ENCODE assay signal across 14 cellular contexts in the genomic region with DNA sequence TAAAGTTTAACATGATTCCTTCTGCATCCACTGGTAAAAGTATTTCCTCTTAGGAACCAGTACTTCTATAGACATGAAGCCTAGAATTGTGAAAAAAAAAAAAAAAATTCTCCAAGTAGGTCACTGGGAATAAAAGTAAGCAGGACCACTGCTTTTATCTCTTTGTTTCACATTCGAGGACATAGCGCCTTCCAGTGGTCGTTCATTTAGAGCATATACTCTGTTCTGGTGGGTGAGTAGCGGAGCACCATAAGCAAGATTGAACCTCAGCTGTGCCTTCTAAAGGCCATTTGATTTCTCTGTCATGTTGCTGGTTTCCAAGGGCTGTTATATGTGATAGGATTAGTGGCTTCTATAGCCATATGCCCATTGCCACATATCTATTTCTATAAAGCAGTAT.
DNase-seq lines count a peak whose midpoint lies in the region; ATAC-seq, FAIRE-seq and TF ChIP-seq lines count a peak whose summit lies in the region.
"Had no signal": no experiment of that assay in that cellular context is flagged by ENCODE, and none has a peak within 500 bp of the region (broad histone marks: within the 10 kb centered on the region; RNA-seq: fewer than 3 reads in every experiment).

No MANE protein-coding gene starts in this region.

- no peak overlapping the region for H3K4me2 ChIP-seq in HepG2 (ENCODE audit: low read depth, low read length)
- H3K4me2 ChIP-seq: BLaER1 had no signal

- H4K20me1 ChIP-seq in HepG2 (ENCODE audit: insufficient read depth, low read length): no peaks in the 10 kb centered on the region
- H4K20me1 ChIP-seq: BLaER1 had no signal

- DNase-seq in HepG2 (ENCODE audit: low spot score) (peak; percentile 24), right lobe of liver (no peak), NCI-H82 treated with DMSO at 0.1 percent for 48 hours (lab: John Stamatoyannopoulos, UW; ENCODE audit: unreplicated experiment) (peak; percentile 13), foreskin fibroblast (no peak), type B pancreatic cell (ENCODE audit: extremely low spot score, unreplicated experiment) (no peak), GM19238 (ENCODE audit: insufficient read length, low spot score) (no peak)
- no peak for DNase-seq in activated T-helper 1 cell treated with anti-CD3 and anti-CD28 coated beads, Interleukin-12 subunit alpha, Interleukin-12 subunit beta, Interleukin-2, Interleukin-4 antibody, amounts not matched to agents 30 ng/mL and 10 ng/mL and 1 ng/mL, durations not matched to agents 14 hours and 24 hours and 36 hours (ENCODE audit: low spot score)
- DNase-seq: aorta, NCI-H2227 treated with DMSO at 0.1 percent for 48 hours, uterus had no signal

- H3K4me1 ChIP-seq in HepG2 (ENCODE audit: insufficient read depth, low read length) (no peaks in the 10 kb centered on the region; the same call in 1 of the 2 replicates), right lobe of liver (peaks cover 0 to 4% (median 0%) of the 10 kb centered on the region in 4 donors)
- H3K4me1 ChIP-seq: BLaER1, right atrium auricular region had no signal

- TF ChIP-seq RAD21 in HepG2 (CRISPR knock-in tag; IDR thresholded peaks at IDR 0.05): no peak

- H3K9me3 ChIP-seq in HepG2 (ENCODE audit: low read length): no peaks in the 10 kb centered on the region
- no peaks in the 10 kb centered on the region for H3K9me3 ChIP-seq in right lobe of liver
- H3K9me3 ChIP-seq: BLaER1, right atrium auricular region, uterus had no signal

- 29% methylated on average over 4 of the region's 4 CpGs for WGBS in HepG2 (ENCODE audit: low lambda C conversion rate)
- 54% methylated on average over 4 of the region's 4 CpGs for WGBS in right lobe of liver (ENCODE audit: insufficient coverage, low coverage, low lambda C conversion rate, missing lambda C conversion rate)

- no TSS peak for BruUV-seq in HepG2 (replicated peaks; lab: Mats Ljungman, UMichigan)

- H3K27me3 Mint-ChIP-seq in type B pancreatic cell: peaks cover 3% of the 10 kb centered on the region
- H3K27me3 Mint-ChIP-seq in activated T-helper 1 cell treated with anti-CD3 and anti-CD28 coated beads, Interleukin-12 subunit alpha, Interleukin-12 subunit beta, Interleukin-2, Interleukin-4 antibody, amounts not matched to agents 30 ng/mL and 10 ng/mL and 1 ng/mL, durations not matched to agents 14 hours and 24 hours and 36 hours (ENCODE audit: insufficient read depth): peaks cover 4% of the 10 kb centered on the region

- CTCF ChIA-PET in HepG2 (lab: Yijun Ruan, JAX; ENCODE audit: low intra/inter-chr PET ratio, low total read pairs): no interaction called here

- TF ChIP-seq EP300 in HepG2 (IDR thresholded peaks at IDR 0.05; ENCODE audit: low read depth in 2 of 2, low read length in 2 of 2): no peak
- TF ChIP-seq EP300 in HepG2 (CRISPR knock-in tag; IDR thresholded peaks at IDR 0.05; ENCODE audit: borderline replicate concordance): no peak

- H3K9me3 Mint-ChIP-seq in type B pancreatic cell: no peaks in the 10 kb centered on the region
- no peaks in the 10 kb centered on the region for H3K9me3 Mint-ChIP-seq in activated T-helper 1 cell treated with anti-CD3 and anti-CD28 coated beads, Interleukin-12 subunit alpha, Interleukin-12 subunit beta, Interleukin-2, Interleukin-4 antibody, amounts not matched to agents 30 ng/mL and 10 ng/mL and 1 ng/mL, durations not matched to agents 14 hours and 24 hours and 36 hours

- no peaks in the 10 kb centered on the region for H3K36me3 Mint-ChIP-seq in type B pancreatic cell
- no peaks in the 10 kb centered on the region for H3K36me3 Mint-ChIP-seq in activated T-helper 1 cell treated with anti-CD3 and anti-CD28 coated beads, Interleukin-12 subunit alpha, Interleukin-12 subunit beta, Interleukin-2, Interleukin-4 antibody, amounts not matched to agents 30 ng/mL and 10 ng/mL and 1 ng/mL, durations not matched to agents 14 hours and 24 hours and 36 hours (ENCODE audit: low read depth)

- no peak overlapping the region for H2AFZ ChIP-seq in HepG2 (ENCODE audit: low read length)

- no peak for TF ChIP-seq POLR2A in HepG2 (IDR thresholded peaks at IDR 0.05; ENCODE audit: insufficient read depth in 1 of 2, low read depth in 2 of 2, low read length in 2 of 2)
- no peak for TF ChIP-seq POLR2A in right lobe of liver (IDR thresholded peaks at IDR 0.05)

- no peaks in the 10 kb centered on the region for H3K79me2 ChIP-seq in HepG2 (ENCODE audit: insufficient read depth, low read length)

- H3K27ac ChIP-seq in HepG2 (ENCODE audit: extremely low read length, insufficient read depth, low read length) (no peak overlapping the region), right lobe of liver (no peak overlapping the region)
- H3K27ac ChIP-seq: BLaER1, epithelial cell of prostate, right atrium auricular region, uterus had no signal

- H3K27me3 ChIP-seq in HepG2 (ENCODE audit: control insufficient read depth in 1 of 2, insufficient read depth in 2 of 2, low read length in 2 of 2): no peaks in the 10 kb centered on the region
- H3K27me3 ChIP-seq in right lobe of liver: no peaks in the 10 kb centered on the region
- H3K27me3 ChIP-seq: BLaER1, right atrium auricular region, uterus had no signal

- no peak overlapping the region for H3K27ac Mint-ChIP-seq in type B pancreatic cell
- no peak overlapping the region for H3K27ac Mint-ChIP-seq in activated T-helper 1 cell treated with anti-CD3 and anti-CD28 coated beads, Interleukin-12 subunit alpha, Interleukin-12 subunit beta, Interleukin-2, Interleukin-4 antibody, amounts not matched to agents 30 ng/mL and 10 ng/mL and 1 ng/mL, durations not matched to agents 14 hours and 24 hours and 36 hours

- TF ChIP-seq CTCF in HepG2 (CRISPR knock-in tag; IDR thresholded peaks at IDR 0.05) (peak; percentile 62), right lobe of liver (IDR thresholded peaks at IDR 0.05) (no peak), foreskin fibroblast (IDR thresholded peaks at IDR 0.05; ENCODE audit: low read depth, low read length) (peak; percentile 5), type B pancreatic cell (conservative IDR thresholded peaks at IDR 0.05) (peak; percentile 54)

- in situ Hi-C loops in HepG2 (cut with HindIII; ENCODE audit: extremely low pct_ligation_motif_present, low pct_unique_long_range_greater_than_20kb): loop anchor here (25.0 kb wide), 1 partner anchor 646 kb away; a partner anchor contains a TSS

- intact Hi-C loops in HepG2 (cut with micrococcal nuclease; ENCODE audit: unreplicated experiment) (loop anchor here (10.0 kb wide), 1 partner anchor 289 kb away; no protein-coding TSS in a partner anchor), right lobe of liver (cut with DNase I) (no loop called here)
- intact Hi-C loops in activated T-helper 1 cell treated with anti-CD3 and anti-CD28 coated beads, Interleukin-12 subunit alpha, Interleukin-12 subunit beta, Interleukin-2, Interleukin-4 antibody, amounts not matched to agents 30 ng/mL and 10 ng/mL and 1 ng/mL, durations not matched to agents 14 hours and 24 hours and 36 hours (cut with micrococcal nuclease): loop anchor here (2.0 kb wide), 1 partner anchor 645 kb away; a partner anchor contains a TSS

- FAIRE-seq in HepG2 (lab: Jason Lieb, UNC): no peak

- H3K4me3 ChIP-seq in HepG2 (replicated peaks in 1 of 3; ENCODE audit: insufficient read depth in 1 of 3, low read depth in 2 of 3, low read length in 3 of 3) (no peak overlapping the region), right lobe of liver (no peak overlapping the region), foreskin fibroblast (ENCODE audit: low read depth in 1 of 2, low read length in 2 of 2) (no peak overlapping the region)
- H3K4me3 ChIP-seq: BLaER1, right atrium auricular region, uterus had no signal

- ATAC-seq in HepG2: peak; percentile 61; the same call in 2 of the 3 replicates
- ATAC-seq in right lobe of liver: no peak
- ATAC-seq in GM19395 (IDR thresholded peaks at IDR 0.05; ENCODE audit: unreplicated experiment): no peak

- H3K36me3 ChIP-seq in HepG2 (replicated peaks in 1 of 2; ENCODE audit: control insufficient read depth in 1 of 2, insufficient read depth in 2 of 2, low read length in 2 of 2) (no peaks in the 10 kb centered on the region), right lobe of liver (no peaks in the 10 kb centered on the region)
- H3K36me3 ChIP-seq: BLaER1, right atrium auricular region, uterus had no signal

- POLR2A ChIA-PET in HepG2 (lab: Yijun Ruan, JAX): no interaction called here

- H3K4me1 Mint-ChIP-seq in type B pancreatic cell (ENCODE audit: unreplicated experiment): peaks cover 8% of the 10 kb centered on the region
- H3K4me1 Mint-ChIP-seq in activated T-helper 1 cell treated with anti-CD3 and anti-CD28 coated beads, Interleukin-12 subunit alpha, Interleukin-12 subunit beta, Interleukin-2, Interleukin-4 antibody, amounts not matched to agents 30 ng/mL and 10 ng/mL and 1 ng/mL, durations not matched to agents 14 hours and 24 hours and 36 hours (ENCODE audit: low read depth): no peaks in the 10 kb centered on the region

- H3K4me3 Mint-ChIP-seq in type B pancreatic cell: no peak overlapping the region
- H3K4me3 Mint-ChIP-seq in activated T-helper 1 cell treated with anti-CD3 and anti-CD28 coated beads, Interleukin-12 subunit alpha, Interleukin-12 subunit beta, Interleukin-2, Interleukin-4 antibody, amounts not matched to agents 30 ng/mL and 10 ng/mL and 1 ng/mL, durations not matched to agents 14 hours and 24 hours and 36 hours: no peak overlapping the region

- H3K9ac ChIP-seq in HepG2 (ENCODE audit: insufficient read depth, low read depth, low read length): no peak overlapping the region
- H3K9ac ChIP-seq: BLaER1 had no signal

TF ChIP-seq in HepG2, 621 proteins besides CTCF, POLR2A, EP300 and RAD21 (continues in another document):
- TF ChIP-seq SMC3 (IDR thresholded peaks at IDR 0.05; ENCODE audit: low read length) (peak; percentile 60), ZNF841 (CRISPR knock-in tag; IDR thresholded peaks at IDR 0.05; ENCODE audit: borderline replicate concordance) (no peak), ZNF225 (CRISPR knock-in tag; IDR thresholded peaks at IDR 0.05) (no peak), STAG1 (CRISPR knock-in tag; IDR thresholded peaks at IDR 0.05) (peak; percentile 82), ZNF556 (CRISPR knock-in tag; IDR thresholded peaks at IDR 0.05; ENCODE audit: borderline replicate concordance) (no peak), ZNF547 (CRISPR knock-in tag; IDR thresholded peaks at IDR 0.05) (no peak), RELA (CRISPR knock-in tag; IDR thresholded peaks at IDR 0.05) (no peak), ZNF33A (CRISPR knock-in tag; IDR thresholded peaks at IDR 0.05; ENCODE audit: borderline replicate concordance) (no peak), MBNL3 (CRISPR knock-in tag; conservative IDR thresholded peaks at IDR 0.05) (no peak)

Comparison
In these comparisons a context has a peak if more than half of its experiments do, and no peak if none do; other contexts are left out.
1. DNase-seq: peak in HepG2 (single experiment) and NCI-H82 treated with DMSO at 0.1 percent for 48 hours (single experiment); none in right lobe of liver (0 of 3), foreskin fibroblast (0 of 2), type B pancreatic cell (single experiment), GM19238 (single experiment) and activated T-helper 1 cell treated with anti-CD3 and anti-CD28 coated beads, Interleukin-12 subunit alpha, Interleukin-12 subunit beta, Interleukin-2, Interleukin-4 antibody, amounts not matched to agents 30 ng/mL and 10 ng/mL and 1 ng/mL, durations not matched to agents 14 hours and 24 hours and 36 hours (single experiment).
2. CTCF ChIP-seq: peak in HepG2 (single experiment), foreskin fibroblast (single experiment) and type B pancreatic cell (single experiment); none in right lobe of liver (0 of 4).
3. intact Hi-C loops: an anchor here in HepG2 (10.0 kb wide) and activated T-helper 1 cell treated with anti-CD3 and anti-CD28 coated beads, Interleukin-12 subunit alpha, Interleukin-12 subunit beta, Interleukin-2, Interleukin-4 antibody, amounts not matched to agents 30 ng/mL and 10 ng/mL and 1 ng/mL, durations not matched to agents 14 hours and 24 hours and 36 hours (2.0 kb wide); none called in right lobe of liver.